9 cellular contexts compared by ENCODE assay signal in the genomic region with DNA sequence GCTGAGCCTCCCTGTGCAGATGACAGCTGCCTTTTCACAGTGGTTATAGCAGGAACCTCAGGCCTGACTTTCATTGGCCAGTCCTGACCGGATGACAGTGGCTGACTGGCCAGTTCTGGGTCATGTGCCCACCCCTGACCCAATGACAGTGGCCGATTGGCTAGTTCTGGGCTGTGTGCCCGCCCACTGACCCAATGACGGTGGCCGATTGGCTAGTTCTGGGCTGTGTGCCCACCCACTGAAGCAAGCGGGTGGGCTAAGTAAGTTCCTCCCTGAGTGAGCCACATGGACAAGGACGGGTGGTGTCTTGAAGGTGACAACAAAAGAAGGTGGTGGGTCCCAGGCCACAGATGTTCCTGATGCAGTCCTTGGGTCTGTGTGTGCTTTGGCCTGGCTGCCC. TPM values are rescaled to one million over a fixed set of nuclear protein-coding genes. Genes with fewer than 3 reads are reported as not detected.
DNase-seq lines count a peak whose midpoint lies in the region; ATAC-seq and TF ChIP-seq lines count a peak whose summit lies in the region.
"Had no signal": no experiment of that assay in that cellular context is flagged by ENCODE, and none has a peak within 500 bp of the region (broad histone marks: within the 10 kb centered on the region; RNA-seq: fewer than 3 reads in every experiment).

No MANE protein-coding gene starts in this region.

- intact Hi-C loops in HCT116 (cut with micrococcal nuclease) (loop anchor here (1.0 kb wide), 1 partner anchor 28 kb away; no protein-coding TSS in a partner anchor), transverse colon (cut with DNase I; ENCODE audit: low total_unique reads) (no loop called here)

- RAD21 ChIA-PET in HCT116 (lab: Charles Lee; ENCODE audit: low non-redundant PET in 1 of 2, low total read pairs in 2 of 2, uncharacterized antibody in 2 of 2, unreplicated experiment in 2 of 2): no interaction called here

- CTCF ChIA-PET in HCT116 (lab: Charles Lee): no interaction called here

- peaks cover 13% of the 10 kb centered on the region; the same call in 1 of the 2 replicates for H3K79me2 ChIP-seq in HCT116 (ENCODE audit: insufficient read depth, low read length)

- 93% methylated on average over 7 of the region's 7 CpGs; no CpG with 5 or more reads in 1 of the 2 donors for WGBS in transverse colon (ENCODE audit: low coverage in 1 of 2), 2 donors

- H3K4me2 ChIP-seq in HCT116 (ENCODE audit: low read length): no peak overlapping the region

- H3K27me3 Mint-ChIP-seq in activated naive CD8-positive, alpha-beta T cell treated with anti-CD3 and anti-CD28 coated beads for 36 hours: no peaks in the 10 kb centered on the region

- H3K27ac Mint-ChIP-seq in activated naive CD8-positive, alpha-beta T cell treated with anti-CD3 and anti-CD28 coated beads for 36 hours: no peak overlapping the region

- H3K9ac ChIP-seq in HCT116 (ENCODE audit: low read length): no peak overlapping the region

- no peak for TF ChIP-seq EP300 in transverse colon (IDR thresholded peaks at IDR 0.05; ENCODE audit: low read depth)

- H3K9me3 ChIP-seq in HCT116 (ENCODE audit: control insufficient read depth in 1 of 2, insufficient read depth in 1 of 2, low read depth in 1 of 2, low read length in 2 of 2) (no peaks in the 10 kb centered on the region), transverse colon (no peaks in the 10 kb centered on the region)

- H3K4me1 Mint-ChIP-seq in activated naive CD8-positive, alpha-beta T cell treated with anti-CD3 and anti-CD28 coated beads for 36 hours: no peaks in the 10 kb centered on the region

- H3K9me2 ChIP-seq in HCT116 (ENCODE audit: insufficient read depth): no peaks in the 10 kb centered on the region

- DNase-seq in CD1c-positive myeloid dendritic cell (ENCODE audit: extremely low spot score) (peak; percentile 77), HCT116 (ENCODE audit: low read depth, low spot score) (peak; percentile 40), left kidney (ENCODE audit: low read depth, low spot score) (peak; percentile 63), transverse colon (no peak), NCI-H446 treated with DMSO at 0.1 percent for 48 hours (lab: John Stamatoyannopoulos, UW) (no peak)
- DNase-seq in activated naive CD8-positive, alpha-beta T cell treated with anti-CD3 and anti-CD28 coated beads for 36 hours: peak; percentile 26

- H3K4me3 ChIP-seq in HCT116 (replicated peaks in 1 of 2; ENCODE audit: low read depth in 1 of 2, low read length in 2 of 2) (no peak overlapping the region), transverse colon (no peak overlapping the region)

- no peak overlapping the region for H3K4me3 Mint-ChIP-seq in activated naive CD8-positive, alpha-beta T cell treated with anti-CD3 and anti-CD28 coated beads for 36 hours

- ATAC-seq in HCT116 (peak; percentile 93), HG02885 (IDR thresholded peaks at IDR 0.05; ENCODE audit: poor library complexity, unreplicated experiment) (no peak), GM21825 (IDR thresholded peaks at IDR 0.05; ENCODE audit: unreplicated experiment) (no peak)

- H3K36me3 Mint-ChIP-seq in activated naive CD8-positive, alpha-beta T cell treated with anti-CD3 and anti-CD28 coated beads for 36 hours: peaks cover 12% of the 10 kb centered on the region

- TF ChIP-seq CTCF in HCT116 (IDR thresholded peaks at IDR 0.05 in 2 of 3, conservative IDR thresholded peaks at IDR 0.05 in 1 of 3; ENCODE audit: borderline replicate concordance in 1 of 3, insufficient read depth in 1 of 3, low read depth in 2 of 3, low read length in 2 of 3) (no peak), transverse colon (IDR thresholded peaks at IDR 0.05) (no peak)

- H3K27ac ChIP-seq in HCT116 (ENCODE audit: low read depth, low read length): no peak overlapping the region
- no peak overlapping the region for H3K27ac ChIP-seq in transverse colon

- H3K4me1 ChIP-seq in HCT116 (ENCODE audit: control insufficient read depth in 1 of 2, insufficient read depth in 2 of 2, low read length in 2 of 2) (no peaks in the 10 kb centered on the region), transverse colon (no peaks in the 10 kb centered on the region)

- H3K36me3 ChIP-seq in HCT116 (ENCODE audit: control insufficient read depth in 1 of 2, insufficient read depth in 2 of 2, low read length in 2 of 2) (peaks cover 17 to 33% of the 10 kb centered on the region in 2 experiments; a peak in 3 of 4 replicates), transverse colon (peaks cover 0 to 5% (median 2%) of the 10 kb centered on the region in 4 donors)

- POLR2A ChIA-PET in HCT116 (lab: Charles Lee): no interaction called here

- TF ChIP-seq POLR2A in HCT116 (IDR thresholded peaks at IDR 0.05; ENCODE audit: borderline replicate concordance, extremely low read depth, insufficient read depth, insufficient read length) (no peak), transverse colon (IDR thresholded peaks at IDR 0.05) (no peak)

- no peaks in the 10 kb centered on the region for H4K20me1 ChIP-seq in HCT116 (ENCODE audit: insufficient read depth)

- BruUV-seq in HCT116 (replicated peaks; lab: Mats Ljungman, UMichigan): no TSS peak

- H3K27me3 ChIP-seq in HCT116 (ENCODE audit: insufficient read depth, low read length): no peaks in the 10 kb centered on the region
- no peaks in the 10 kb centered on the region for H3K27me3 ChIP-seq in transverse colon

- H3K9me3 Mint-ChIP-seq in activated naive CD8-positive, alpha-beta T cell treated with anti-CD3 and anti-CD28 coated beads for 36 hours: no peaks in the 10 kb centered on the region
- H3K9me3 Mint-ChIP-seq: IgD-negative memory B cell had no signal

- H2AFZ ChIP-seq in HCT116 (ENCODE audit: low read depth, low read length, poor library complexity, severe bottlenecking): no peak overlapping the region

- TF ChIP-seq RAD21 in HCT116 (IDR thresholded peaks at IDR 0.05; ENCODE audit: low read depth): no peak

- in situ Hi-C loops in transverse colon (cut with MboI; ENCODE audit: low pct_ligation_motif_present in 1 of 4, low pct_unique_long_range_greater_than_20kb in 1 of 4, low sequenced_read_pairs in 3 of 4): no loop called here

TF ChIP-seq in HCT116, 20 proteins besides CTCF, POLR2A, EP300 and RAD21:
- TF ChIP-seq SIN3A (IDR thresholded peaks at IDR 0.05; ENCODE audit: low read depth) (no peak), SP1 (IDR thresholded peaks at IDR 0.05; ENCODE audit: low read depth) (peak; percentile 76), CEBPB (IDR thresholded peaks at IDR 0.05; ENCODE audit: low read depth) (no peak), SRF (IDR thresholded peaks at IDR 0.05; ENCODE audit: low read depth) (no peak)
- TF ChIP-seq, protein P1, sequence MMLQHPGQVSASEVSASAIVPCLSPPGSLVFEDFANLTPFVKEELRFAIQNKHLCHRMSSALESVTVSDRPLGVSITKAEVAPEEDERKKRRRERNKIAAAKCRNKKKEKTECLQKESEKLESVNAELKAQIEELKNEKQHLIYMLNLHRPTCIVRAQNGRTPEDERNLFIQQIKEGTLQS (IDR thresholded peaks at IDR 0.05): no peak
TF ChIP-seq in HCT116: peak in this region for 1.

RNA-seq across cellular contexts. Expression of a gene that starts 9.5 kb away (rescaled TPM):
- total RNA-seq in HCT116 (2021; ENCODE audit: unreplicated experiment) (109 TPM), transverse colon (10 to 100 TPM; 54.8 to 96.7 (median 78.1) TPM)
- polyA plus RNA-seq in HCT116 (2012): 105 and 108 TPM in 2 replicates
- 10 to 100 TPM; 21.1 to 22.0 TPM for total RNA-seq in activated naive CD8-positive, alpha-beta T cell treated with anti-CD3 and anti-CD28 coated beads for 36 hours

RNA-seq across cellular contexts. Expression of a gene that starts 34.9 kb away (rescaled TPM):
- 173 TPM for total RNA-seq in HCT116 (2021; ENCODE audit: unreplicated experiment)
- polyA plus RNA-seq in HCT116 (2012): 213 and 219 TPM in 2 replicates
- not detected for total RNA-seq in activated naive CD8-positive, alpha-beta T cell treated with anti-CD3 and anti-CD28 coated beads for 36 hours
- 10 to 100 TPM in 1 of 4 donors, 1 to 10 TPM in 3; 2.4 to 12.7 (median 4.6) TPM for total RNA-seq in transverse colon

RNA-seq across cellular contexts. Expression of a gene that starts 39.4 kb away (rescaled TPM):
- total RNA-seq in HCT116 (2021; ENCODE audit: unreplicated experiment) (12.2 TPM), transverse colon (1 to 10 TPM; 2.9 to 7.2 (median 6.7) TPM)
- 9.9 and 12.5 TPM in 2 replicates for polyA plus RNA-seq in HCT116 (2012)
- 1 to 10 TPM; 1.4 TPM for total RNA-seq in activated naive CD8-positive, alpha-beta T cell treated with anti-CD3 and anti-CD28 coated beads for 36 hours

Comparison
In these comparisons a context has a peak if more than half of its experiments do, and no peak if none do; other contexts are left out.
1. DNase-seq: peak in CD1c-positive myeloid dendritic cell (single experiment), HCT116 (single experiment), activated naive CD8-positive, alpha-beta T cell treated with anti-CD3 and anti-CD28 coated beads for 36 hours (single experiment) and left kidney (single experiment); none in transverse colon (single experiment) and NCI-H446 treated with DMSO at 0.1 percent for 48 hours (single experiment).
2. RNA of a gene that starts 34.9 kb away (total RNA-seq): 173 TPM in HCT116 (single experiment); 2.4 to 12.7 TPM in transverse colon and not detected in activated naive CD8-positive, alpha-beta T cell treated with anti-CD3 and anti-CD28 coated beads for 36 hours; every median in the first group is over 10 times any median in the second.